6 cellular contexts compared by ENCODE assay signal in the genomic region with DNA sequence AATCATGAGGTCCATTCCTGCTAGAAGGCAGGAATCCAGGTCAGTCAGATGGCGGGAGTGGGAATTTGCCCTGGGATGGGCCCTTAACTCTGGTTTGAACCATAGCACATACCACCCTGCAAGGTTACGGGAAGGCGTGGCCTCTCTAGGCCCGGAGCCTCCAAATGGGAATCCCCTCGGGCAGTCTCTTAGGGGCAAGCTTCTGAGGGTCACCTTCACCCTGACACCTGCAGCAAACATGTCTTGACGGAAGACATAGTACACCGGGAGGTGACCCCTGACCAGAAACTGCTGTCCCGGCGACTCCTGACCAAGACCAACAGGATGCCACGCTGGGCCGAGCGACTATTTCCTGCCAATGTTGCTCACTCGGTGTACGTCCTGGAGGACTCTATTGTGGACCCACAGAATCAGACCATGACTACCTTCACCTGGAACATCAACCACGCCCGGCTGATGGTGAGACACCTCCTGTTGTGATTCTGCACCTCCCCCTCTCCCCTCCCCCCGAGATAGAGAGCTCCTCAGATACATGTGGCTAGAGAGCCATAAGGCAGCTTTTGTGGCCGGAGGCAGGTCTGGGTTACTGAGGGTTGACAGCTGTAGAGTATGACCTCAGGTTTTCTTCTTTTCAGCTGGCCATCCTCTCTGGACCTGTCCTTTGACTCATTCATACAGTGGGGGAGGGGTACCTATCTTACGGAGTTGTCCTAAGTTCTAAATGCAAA. TPM values are rescaled to one million over a fixed set of nuclear protein-coding genes. Genes with fewer than 3 reads are reported as not detected.
DNase-seq lines count a peak whose midpoint lies in the region; ATAC-seq and TF ChIP-seq lines count a peak whose summit lies in the region.

No MANE protein-coding gene starts in this region.

- H3K4me3 Mint-ChIP-seq in T-helper 2 cell treated with Interferon-gamma antibody and Interleukin-4, amounts not matched to agents 5 μg/mL and 100 μg/mL, for 36 hours: peak overlapping the region; percentile 95

- H3K4me1 Mint-ChIP-seq in T-helper 2 cell treated with Interferon-gamma antibody and Interleukin-4, amounts not matched to agents 5 μg/mL and 100 μg/mL, for 36 hours (ENCODE audit: low read depth): peaks cover 56% of the 10 kb centered on the region

- peaks cover 62% of the 10 kb centered on the region for H3K36me3 Mint-ChIP-seq in T-helper 2 cell treated with Interferon-gamma antibody and Interleukin-4, amounts not matched to agents 5 μg/mL and 100 μg/mL, for 36 hours (ENCODE audit: low read depth)

- no peak for DNase-seq in T-helper 2 cell treated with Interferon-gamma antibody and Interleukin-4, amounts not matched to agents 5 μg/mL and 100 μg/mL, for 36 hours (ENCODE audit: low spot score)
- DNase-seq in left lobe of liver (ENCODE audit: low spot score): no peak
- no peak for DNase-seq in cerebellum (ENCODE audit: low spot score)

- TF ChIP-seq CTCF in GM12875 (IDR thresholded peaks at IDR 0.05; ENCODE audit: borderline replicate concordance, insufficient read depth, low read depth, low read length): no peak

- ATAC-seq in left lobe of liver (peak; percentile 12), GM21717 (IDR thresholded peaks at IDR 0.05; ENCODE audit: unreplicated experiment) (no peak), GM19324 (IDR thresholded peaks at IDR 0.05; ENCODE audit: low FRiP score, unreplicated experiment) (no peak)

- H3K27me3 Mint-ChIP-seq in T-helper 2 cell treated with Interferon-gamma antibody and Interleukin-4, amounts not matched to agents 5 μg/mL and 100 μg/mL, for 36 hours (ENCODE audit: low read depth): no peaks in the 10 kb centered on the region

- peak overlapping the region; percentile 78 for H3K4me3 ChIP-seq in GM12875 (ENCODE audit: low read depth, low read length)

- peak overlapping the region; percentile 76 for H3K27ac Mint-ChIP-seq in T-helper 2 cell treated with Interferon-gamma antibody and Interleukin-4, amounts not matched to agents 5 μg/mL and 100 μg/mL, for 36 hours

- H3K9me3 Mint-ChIP-seq in T-helper 2 cell treated with Interferon-gamma antibody and Interleukin-4, amounts not matched to agents 5 μg/mL and 100 μg/mL, for 36 hours: no peaks in the 10 kb centered on the region

RNA-seq across cellular contexts. Expression of a gene that starts 1.0 kb away (rescaled TPM):
- 68.1 TPM for total RNA-seq in left lobe of liver
- 27.2 TPM for total RNA-seq in cerebellum

RNA-seq across cellular contexts. Expression of a gene that starts 1.0 kb away (rescaled TPM):
- total RNA-seq in left lobe of liver (15.3 TPM), cerebellum (9.5 TPM)

RNA-seq across cellular contexts. Expression of a gene that starts 7.1 kb away (rescaled TPM):
- total RNA-seq in left lobe of liver (9.4 TPM), cerebellum (8.6 TPM)

RNA-seq across cellular contexts. Expression of a gene that starts 46.9 kb away (rescaled TPM):
- total RNA-seq in left lobe of liver (162 TPM), cerebellum (69.0 TPM)

RNA-seq across cellular contexts. Expression of a gene that starts 53.2 kb away (rescaled TPM):
- total RNA-seq in left lobe of liver (34.6 TPM), cerebellum (1.8 TPM)
